Comparison of ENCODE assay signal across 26 cellular contexts in the genomic region with DNA sequence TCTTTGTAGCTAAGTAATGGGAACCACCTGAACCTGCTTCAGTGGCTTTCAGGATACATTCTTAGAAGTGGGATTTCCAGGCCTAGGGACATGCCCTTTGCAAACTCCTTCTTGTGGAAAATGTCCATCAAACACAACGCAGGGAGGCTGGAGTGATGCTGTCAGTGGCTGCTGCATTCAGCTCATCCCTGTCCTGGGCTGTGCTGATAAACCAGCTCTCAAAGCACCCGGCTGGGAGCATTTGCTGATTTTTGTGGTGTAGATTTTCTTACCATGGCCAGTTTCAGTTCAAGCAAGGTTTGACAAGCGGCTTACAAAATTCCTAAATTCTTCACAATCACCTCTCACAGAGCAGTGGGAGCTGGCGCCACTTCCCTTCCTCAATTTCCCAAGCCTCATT. TPM values are rescaled to one million over a fixed set of nuclear protein-coding genes. Genes with fewer than 3 reads are reported as not detected.
DNase-seq lines count a peak whose midpoint lies in the region; ATAC-seq and TF ChIP-seq lines count a peak whose summit lies in the region.
"Had no signal": no experiment of that assay in that cellular context is flagged by ENCODE, and none has a peak within 500 bp of the region (broad histone marks: within the 10 kb centered on the region; RNA-seq: fewer than 3 reads in every experiment).

No MANE protein-coding gene starts in this region.

- H3K9ac ChIP-seq in liver (ENCODE audit: low read depth in 1 of 2, low read length in 2 of 2) (no peak overlapping the region), mesenchymal stem cell (ENCODE audit: low read length) (no peak overlapping the region)

- H3K27me3 ChIP-seq in liver (ENCODE audit: control insufficient read depth in 4 of 4, insufficient read depth in 4 of 4, low read length in 3 of 4) (no peaks in the 10 kb centered on the region), right lobe of liver (no peaks in the 10 kb centered on the region), mesenchymal stem cell (ENCODE audit: control insufficient read depth in 1 of 2, insufficient read depth in 1 of 2, low read length in 2 of 2) (peaks cover 84 to 89% of the 10 kb centered on the region in 2 experiments), esophagus muscularis mucosa (peaks cover 0 to 68% (median under 1%) of the 10 kb centered on the region in 4 donors)

- no peak overlapping the region for H2AK5ac ChIP-seq in mesenchymal stem cell (ENCODE audit: low read length, severe bottlenecking)

- ATAC-seq in right lobe of liver = no peak
- ATAC-seq in GM18870 (IDR thresholded peaks at IDR 0.05; ENCODE audit: unreplicated experiment) = no peak
- ATAC-seq: GM12878, GM23338, HCT116, PC-3 had no signal

- peak overlapping the region; percentile 56 for H4K8ac ChIP-seq in mesenchymal stem cell (ENCODE audit: low read length)

- no peaks in the 10 kb centered on the region for H3K79me1 ChIP-seq in mesenchymal stem cell (replicated peaks; ENCODE audit: low read length, poor library complexity, severe bottlenecking)

- no peak overlapping the region for H3K14ac ChIP-seq in mesenchymal stem cell (ENCODE audit: low read length in 2 of 2)

- no peak for TF ChIP-seq RAD21 in liver (IDR thresholded peaks at IDR 0.05)

- no peak overlapping the region for H2BK12ac ChIP-seq in mesenchymal stem cell (ENCODE audit: low read length in 2 of 2)

- H2BK120ac ChIP-seq in mesenchymal stem cell (ENCODE audit: low read depth, low read length) = no peak overlapping the region

- H3K36me3 ChIP-seq in liver (ENCODE audit: control insufficient read depth in 4 of 4, insufficient read depth in 3 of 4, low read depth in 1 of 4, low read length in 3 of 4) (no peaks in the 10 kb centered on the region), right lobe of liver (no peaks in the 10 kb centered on the region), mesenchymal stem cell (ENCODE audit: control insufficient read depth in 1 of 2, insufficient read depth in 2 of 2, low read depth in 1 of 2, low read length in 2 of 2) (no peaks in the 10 kb centered on the region), esophagus muscularis mucosa (no peaks in the 10 kb centered on the region)

- H3K4me3 ChIP-seq in liver (ENCODE audit: low read depth in 1 of 3, low read length in 3 of 3) = no peak overlapping the region
- H3K4me3 ChIP-seq in right lobe of liver = no peak overlapping the region
- no peak overlapping the region for H3K4me3 ChIP-seq in mesenchymal stem cell (ENCODE audit: insufficient read depth in 1 of 2, low read depth in 1 of 2, low read length in 2 of 2)
- H3K4me3 ChIP-seq in esophagus muscularis mucosa = no peak overlapping the region
- H3K4me3 ChIP-seq: GM12878, GM23338 had no signal

- no peak overlapping the region for H3K4ac ChIP-seq in mesenchymal stem cell (ENCODE audit: low read depth in 1 of 2, low read length in 2 of 2)

- no peak for TF ChIP-seq CTCF in liver (IDR thresholded peaks at IDR 0.05; ENCODE audit: low read depth, low read length, missing input control)
- no peak for TF ChIP-seq CTCF in right lobe of liver (IDR thresholded peaks at IDR 0.05)
- no peak for TF ChIP-seq CTCF in esophagus muscularis mucosa (IDR thresholded peaks at IDR 0.05)

- H4K91ac ChIP-seq in mesenchymal stem cell (ENCODE audit: low read length) = peak overlapping the region; percentile 28

- no peak for TF ChIP-seq POLR2A in right lobe of liver (IDR thresholded peaks at IDR 0.05)
- no peak for TF ChIP-seq POLR2A in esophagus muscularis mucosa (IDR thresholded peaks at IDR 0.05; ENCODE audit: low read depth)

- H3K4me2 ChIP-seq in mesenchymal stem cell (ENCODE audit: low read length, poor library complexity, severe bottlenecking) = no peak overlapping the region
- H3K4me2 ChIP-seq: GM23338 had no signal

- H2BK15ac ChIP-seq in mesenchymal stem cell (ENCODE audit: low read depth, poor library complexity, severe bottlenecking) = no peak overlapping the region

- no peaks in the 10 kb centered on the region for H3K9me3 ChIP-seq in liver (ENCODE audit: control insufficient read depth in 4 of 4, low read length in 3 of 4)
- H3K9me3 ChIP-seq in right lobe of liver = no peaks in the 10 kb centered on the region
- H3K9me3 ChIP-seq in mesenchymal stem cell (ENCODE audit: control insufficient read depth, low read length) = no peaks in the 10 kb centered on the region
- H3K9me3 ChIP-seq in esophagus muscularis mucosa = no peaks in the 10 kb centered on the region

- no peaks in the 10 kb centered on the region for H3K4me1 ChIP-seq in liver (ENCODE audit: control insufficient read depth in 4 of 4, insufficient read depth in 4 of 4, low read length in 3 of 4)
- H3K4me1 ChIP-seq in right lobe of liver = no peaks in the 10 kb centered on the region
- H3K4me1 ChIP-seq in mesenchymal stem cell (ENCODE audit: control insufficient read depth, insufficient read depth, low read depth, low read length) = peaks cover 4% of the 10 kb centered on the region
- peaks cover 24 to 31% (median 27%) of the 10 kb centered on the region in 4 donors for H3K4me1 ChIP-seq in esophagus muscularis mucosa

- H2BK5ac ChIP-seq in mesenchymal stem cell (ENCODE audit: low read depth, low read length, poor library complexity, severe bottlenecking) = no peak overlapping the region

- DNase-seq in DMS79 treated with DMSO at 0.1 percent for 48 hours (lab: John Stamatoyannopoulos, UW) = peak; percentile 59
- DNase-seq in DMS79 (lab: John Stamatoyannopoulos, UW) = no peak
- no peak for DNase-seq in right lobe of liver
- peak; percentile 17 for DNase-seq in mesenchymal stem cell
- no peak for DNase-seq in activated T-cell treated with anti-CD3 and anti-CD28 coated beads, Interleukin-2, amount 50 U/mL, for 48 hours
- DNase-seq in esophagus muscularis mucosa (ENCODE audit: extremely low spot score) = no peak
- DNase-seq: CD4-positive, CD25-positive, alpha-beta regulatory T cell; COR-L47; DMS 273 treated with DMSO at 0.1 percent for 48 hours; EL; Karpas-422; NCI-H1048; NCI-H1436; NCI-H510A; NCI-H748 treated with DMSO at 0.1 percent for 48 hours; NK-92 treated with Interleukin-12 subunit alpha and Interleukin-12 subunit beta, amount 100 ng/mL, for 24 hours; PC-3; RPMI8226 had no signal

- 70% methylated on average over 4 of the region's 4 CpGs for WGBS in liver
- WGBS in right lobe of liver (ENCODE audit: insufficient coverage, low coverage, low lambda C conversion rate, missing lambda C conversion rate) = 51% methylated on average over 4 of the region's 4 CpGs
- 41% methylated on average over 2 of the region's 4 CpGs for WGBS in mesenchymal stem cell
- 69% methylated on average over 4 of the region's 4 CpGs for WGBS in esophagus muscularis mucosa

- H3K18ac ChIP-seq in mesenchymal stem cell (ENCODE audit: low read depth in 1 of 2, low read length in 2 of 2) = peak overlapping the region in 1 of 2 experiments; percentile 30

- H3K27ac ChIP-seq in liver (ENCODE audit: low read depth in 1 of 2, low read length in 2 of 2) (peak overlapping the region; percentile 47 to 50), right lobe of liver (no peak overlapping the region), mesenchymal stem cell (ENCODE audit: low read length, poor library complexity, severe bottlenecking) (no peak overlapping the region), esophagus muscularis mucosa (replicated peaks in 1 of 4) (no peak overlapping the region)
- H3K27ac ChIP-seq: 22Rv1 had no signal

- TF ChIP-seq EP300 in esophagus muscularis mucosa (IDR thresholded peaks at IDR 0.05) = no peak

- H2AFZ ChIP-seq in mesenchymal stem cell (ENCODE audit: low read depth, low read length) = no peak overlapping the region
- H2AFZ ChIP-seq: GM23338 had no signal

- no peak overlapping the region for H3K23ac ChIP-seq in mesenchymal stem cell (ENCODE audit: low read length in 2 of 2)

- intact Hi-C loops in right lobe of liver (cut with DNase I) (loop anchor here in 1 of 2 donors (10.0 kb wide), 1 partner anchor 56 kb away; the partner anchor contains the start of gene MYMK), esophagus muscularis mucosa (cut with DNase I) (no loop called here)

RNA-seq across cellular contexts. Expression of gene FAM163B, which starts 28.2 kb away (rescaled TPM):
- 1 to 10 TPM; 3.0 to 3.7 TPM for total RNA-seq in liver
- 1 to 10 TPM; 2.1 to 4.0 TPM for polyA plus RNA-seq in liver
- 1 to 10 TPM; 1.6 to 5.8 (median 3.0) TPM for total RNA-seq in right lobe of liver
- 0.07 TPM for polyA plus RNA-seq in mesenchymal stem cell (2013, experiment 1 of 2)
- polyA plus RNA-seq in mesenchymal stem cell (2013, experiment 2 of 2) = 0.10 TPM
- not detected for total RNA-seq in esophagus muscularis mucosa
- total RNA-seq: CD4-positive, CD25-positive, alpha-beta regulatory T cell; GM12878; MCF 10A; PC-3 had no signal
- polyA plus RNA-seq: CD4-positive, CD25-positive, alpha-beta regulatory T cell; GM12878; IgD-negative memory B cell had no signal

RNA-seq across cellular contexts. Expression of gene ADAMTSL2, which starts 46.5 kb away (rescaled TPM):
- 10 to 100 TPM in 1 of 2 donors, 1 to 10 TPM in 1; 1.8 to 18.2 TPM for total RNA-seq in liver
- polyA plus RNA-seq in liver = 10 to 100 TPM in 1 of 2 donors, 1 to 10 TPM in 1; 3.8 to 11.6 TPM
- total RNA-seq in right lobe of liver = 10 to 100 TPM in 3 of 6 experiments, 1 to 10 TPM in 3; 9.2 to 24.8 (median 12.7) TPM
- 0.22 TPM for polyA plus RNA-seq in mesenchymal stem cell (2013, experiment 1 of 2)
- 0.21 TPM for polyA plus RNA-seq in mesenchymal stem cell (2013, experiment 2 of 2)
- 1 to 10 TPM; 2.8 to 6.6 (median 3.2) TPM for total RNA-seq in esophagus muscularis mucosa
- total RNA-seq: CD4-positive, CD25-positive, alpha-beta regulatory T cell; GM12878; MCF 10A; PC-3 had no signal
- polyA plus RNA-seq: CD4-positive, CD25-positive, alpha-beta regulatory T cell; IgD-negative memory B cell had no signal

RNA-seq across cellular contexts. Expression of gene DBH, which starts 55.2 kb away (rescaled TPM):
- total RNA-seq in liver (1 to 10 TPM in 1 of 2 donors, under 1 TPM in 1; 0.37 to 2.4 TPM), right lobe of liver (10 to 100 TPM in 1 of 6 experiments, 1 to 10 TPM in 5; 1.2 to 12.9 (median 5.7) TPM), esophagus muscularis mucosa (under 1 TPM in 1 of 4 donors, not detected in 3; 0.06 TPM)
- polyA plus RNA-seq in liver = 10 to 100 TPM in 1 of 2 donors, 1 to 10 TPM in 1; 2.7 to 21.2 TPM
- polyA plus RNA-seq in mesenchymal stem cell (2013, experiment 1 of 2) = not detected
- not detected for polyA plus RNA-seq in mesenchymal stem cell (2013, experiment 2 of 2)
- total RNA-seq: GM12878, MCF 10A, PC-3 had no signal
- polyA plus RNA-seq: CD4-positive, CD25-positive, alpha-beta regulatory T cell; GM12878; IgD-negative memory B cell had no signal

RNA-seq across cellular contexts. Expression of gene MYMK, which starts 56.2 kb away (rescaled TPM):
- total RNA-seq in liver (not detected), right lobe of liver (not detected), esophagus muscularis mucosa (not detected)
- not detected for polyA plus RNA-seq in liver
- polyA plus RNA-seq in mesenchymal stem cell (2013, experiment 1 of 2) = not detected
- not detected for polyA plus RNA-seq in mesenchymal stem cell (2013, experiment 2 of 2)
- total RNA-seq: CD4-positive, CD25-positive, alpha-beta regulatory T cell; GM12878; GM23338; MCF 10A; PC-3 had no signal
- polyA plus RNA-seq: CD4-positive, CD25-positive, alpha-beta regulatory T cell; GM12878; GM23338; IgD-negative memory B cell had no signal

Comparison
In these comparisons a context has a peak if more than half of its experiments do, and no peak if none do; other contexts are left out.
1. DNase-seq: peak in DMS79 treated with DMSO at 0.1 percent for 48 hours (single experiment) and mesenchymal stem cell (single experiment); none in DMS79 (single experiment), right lobe of liver (0 of 3), activated T-cell treated with anti-CD3 and anti-CD28 coated beads, Interleukin-2, amount 50 U/mL, for 48 hours (0 of 2) and esophagus muscularis mucosa (single experiment).
2. H3K27ac ChIP-seq: peak in liver (2 of 2); none in right lobe of liver (0 of 3), mesenchymal stem cell (single experiment) and esophagus muscularis mucosa (0 of 4).